In the genomic region with DNA sequence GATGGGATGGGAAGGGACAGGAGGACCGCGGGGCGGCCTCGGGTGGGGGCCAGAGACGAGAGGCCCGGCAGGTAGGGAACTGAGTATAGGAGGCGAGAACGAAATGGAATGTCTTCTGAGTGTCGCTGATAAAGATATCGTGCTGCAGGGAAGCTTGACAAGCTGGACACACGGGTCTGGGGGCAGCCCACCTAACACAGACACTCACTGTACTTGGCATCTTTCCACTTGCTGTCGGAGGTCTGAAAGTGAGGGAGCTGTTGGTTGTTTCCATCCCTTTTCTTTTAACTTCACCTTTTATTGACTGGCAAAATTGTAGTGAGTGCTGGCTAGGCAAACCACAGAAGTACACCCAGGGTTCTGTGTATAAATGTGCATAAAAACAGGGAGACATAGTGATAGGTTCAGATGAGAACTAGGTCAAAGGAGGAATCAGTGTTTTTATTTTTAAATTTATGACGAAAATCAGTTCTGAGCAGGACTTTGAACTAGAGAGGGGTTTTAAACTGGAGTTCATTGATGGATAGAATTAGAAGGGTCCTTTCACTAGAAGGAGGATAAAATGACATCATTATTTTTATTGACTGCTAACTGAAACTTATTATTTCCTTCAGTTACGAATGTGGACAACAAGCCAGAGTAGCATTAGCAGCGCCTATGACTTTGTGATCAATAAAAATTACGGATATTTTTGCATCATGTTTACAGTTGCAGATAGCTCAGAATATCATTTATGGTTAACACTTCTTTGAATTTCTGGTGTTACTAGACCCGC, we compare ENCODE assay signal across 8 cellular contexts. TPM values are rescaled to one million over a fixed set of nuclear protein-coding genes. Genes with fewer than 3 reads are reported as not detected.
DNase-seq lines count a peak whose midpoint lies in the region; ATAC-seq and TF ChIP-seq lines count a peak whose summit lies in the region.

No MANE protein-coding gene starts in this region.

- 12 to 14% (median 14%) methylated on average over 17 of the region's 17 CpGs for WGBS in adrenal gland, 4 donors

- H3K27me3 Mint-ChIP-seq in CD8-positive, alpha-beta memory T cell, result peaks cover under 1 to 3% of the 10 kb centered on the region in 2 donors
- no peaks in the 10 kb centered on the region for H3K27me3 Mint-ChIP-seq in IgD-negative memory B cell

- POLR2A ChIA-PET in CD8-positive, alpha-beta memory T cell (lab: Charles Lee), result interaction anchor here (1.1 to 4.3 kb wide), 2 partner anchors 21 to 25 kb away, joined by 3 to 47 read pairs; partner anchors contain the start of gene HSPA5

- CTCF ChIA-PET in CD8-positive, alpha-beta memory T cell (lab: Charles Lee), result interaction anchor here (2.0 to 2.9 kb wide), 2 partner anchors 16 to 21 kb away, joined by 8 to 18 read pairs; partner anchors contain the start of gene HSPA5

- no peaks in the 10 kb centered on the region for H3K27me3 ChIP-seq in CD8-positive, alpha-beta memory T cell (ENCODE audit: insufficient read depth, low read length, poor library complexity, severe bottlenecking)
- H3K27me3 ChIP-seq in adrenal gland (no peaks in the 10 kb centered on the region), kidney epithelial cell (ENCODE audit: control insufficient read depth, insufficient read depth, low read length) (no peaks in the 10 kb centered on the region), subcutaneous abdominal adipose tissue (ENCODE audit: control insufficient read depth in 5 of 5, insufficient read depth in 4 of 5, low read length in 5 of 5) (no peaks in the 10 kb centered on the region)

- peaks cover 0 to 32% (median 4%) of the 10 kb centered on the region in 3 donors for H3K36me3 Mint-ChIP-seq in CD8-positive, alpha-beta memory T cell
- peaks cover 6% of the 10 kb centered on the region for H3K36me3 Mint-ChIP-seq in IgD-negative memory B cell

- peak overlapping the region; percentile 49 for H3K27ac ChIP-seq in CD8-positive, alpha-beta memory T cell (ENCODE audit: low read depth, low read length)
- H3K27ac ChIP-seq in adrenal gland (peak overlapping the region in 4 of 5 donors; percentile 70 to 93 (median 77)), subcutaneous abdominal adipose tissue (ENCODE audit: low read depth, low read length) (peak overlapping the region; percentile 88)

- peak in 2 of 5 donors; percentile 18 to 31 for DNase-seq in CD8-positive, alpha-beta memory T cell
- DNase-seq in adrenal gland, result peak in 1 of 7 donors; percentile 47
- no peak for DNase-seq in kidney epithelial cell (ENCODE audit: low read depth)
- no peak for DNase-seq in DMS153 treated with DMSO at 0.1 percent for 48 hours (lab: John Stamatoyannopoulos, UW; ENCODE audit: unreplicated experiment)

- TF ChIP-seq CTCF in adrenal gland (IDR thresholded peaks at IDR 0.05) (no peak), kidney epithelial cell (IDR thresholded peaks at IDR 0.05; ENCODE audit: insufficient read depth, low read length, poor library complexity, severe bottlenecking) (no peak)

- peak overlapping the region; percentile 82 to 97 (median 95) for H3K9ac ChIP-seq in subcutaneous abdominal adipose tissue (ENCODE audit: low read length in 5 of 5)

- no peaks in the 10 kb centered on the region for H3K9me3 ChIP-seq in CD8-positive, alpha-beta memory T cell (ENCODE audit: low read length)
- H3K9me3 ChIP-seq in adrenal gland (replicated peaks in 1 of 3) (no peaks in the 10 kb centered on the region), subcutaneous abdominal adipose tissue (ENCODE audit: control insufficient read depth in 5 of 5, low read length in 5 of 5) (no peaks in the 10 kb centered on the region)

- peak in 1 of 2 donors; percentile 23 for TF ChIP-seq POLR2A in adrenal gland (IDR thresholded peaks at IDR 0.05)

- H3K4me3 ChIP-seq in CD8-positive, alpha-beta memory T cell (ENCODE audit: low read length), result peak overlapping the region; percentile 71
- H3K4me3 ChIP-seq in adrenal gland, result peak overlapping the region; percentile 66 to 97 (median 89)
- peak overlapping the region; percentile 95 for H3K4me3 ChIP-seq in kidney epithelial cell (ENCODE audit: low read depth, low read length)
- peak overlapping the region; percentile 83 to 96 (median 93) for H3K4me3 ChIP-seq in subcutaneous abdominal adipose tissue (ENCODE audit: low read depth in 1 of 5, low read length in 5 of 5)

- H3K4me3 Mint-ChIP-seq in CD8-positive, alpha-beta memory T cell, result peak overlapping the region; percentile 95 to 99 (median 98)
- H3K4me3 Mint-ChIP-seq in IgD-negative memory B cell, result peak overlapping the region; percentile 91 to 100 (median 96)

- peak; percentile 14 for ATAC-seq in GM19397 (IDR thresholded peaks at IDR 0.05; ENCODE audit: unreplicated experiment)
- ATAC-seq in HG02642 (IDR thresholded peaks at IDR 0.05; ENCODE audit: poor library complexity, unreplicated experiment), result no peak

- peaks cover 32% of the 10 kb centered on the region for H3K4me1 ChIP-seq in CD8-positive, alpha-beta memory T cell (ENCODE audit: insufficient read depth, low read length)
- peaks cover 15 to 20% of the 10 kb centered on the region in 2 donors for H3K4me1 ChIP-seq in adrenal gland (replicated peaks in 1 of 2)
- peaks cover 0 to 19% (median 16%) of the 10 kb centered on the region in 5 donors for H3K4me1 ChIP-seq in subcutaneous abdominal adipose tissue (ENCODE audit: control insufficient read depth in 5 of 5, insufficient read depth in 5 of 5, low read length in 5 of 5)

- peak overlapping the region; percentile 72 to 99 (median 90) for H3K27ac Mint-ChIP-seq in CD8-positive, alpha-beta memory T cell
- peak overlapping the region; percentile 96 to 100 (median 96) for H3K27ac Mint-ChIP-seq in IgD-negative memory B cell

- peaks cover 37 to 53% (median 46%) of the 10 kb centered on the region in 3 donors for H3K4me1 Mint-ChIP-seq in CD8-positive, alpha-beta memory T cell
- peaks cover 29 to 30% (median 30%) of the 10 kb centered on the region in 3 donors for H3K4me1 Mint-ChIP-seq in IgD-negative memory B cell

- no peaks in the 10 kb centered on the region for H3K36me3 ChIP-seq in CD8-positive, alpha-beta memory T cell (ENCODE audit: insufficient read depth, low read length)
- H3K36me3 ChIP-seq in adrenal gland (replicated peaks in 1 of 2) (no peaks in the 10 kb centered on the region), kidney epithelial cell (ENCODE audit: control insufficient read depth, insufficient read depth, low read length) (no peaks in the 10 kb centered on the region), subcutaneous abdominal adipose tissue (ENCODE audit: control insufficient read depth in 5 of 5, insufficient read depth in 5 of 5, low read length in 5 of 5) (peaks cover 0 to 9% (median 3%) of the 10 kb centered on the region in 5 donors)

- no peaks in the 10 kb centered on the region for H3K9me3 Mint-ChIP-seq in CD8-positive, alpha-beta memory T cell
- peaks cover 0 to 8% (median 0%) of the 10 kb centered on the region in 3 donors for H3K9me3 Mint-ChIP-seq in IgD-negative memory B cell

- intact Hi-C loops in adrenal gland (cut with DNase I), result no loop called here

RNA-seq across cellular contexts. Expression of gene GAPVD1, which starts 0.8 kb away (rescaled TPM):
- total RNA-seq in CD8-positive, alpha-beta memory T cell, result 10 to 100 TPM; 42.7 to 44.8 TPM
- polyA plus RNA-seq in CD8-positive, alpha-beta memory T cell, result 55.4 TPM
- 33.7 TPM for polyA plus RNA-seq in IgD-negative memory B cell
- total RNA-seq in adrenal gland, result 10 to 100 TPM; 27.9 to 63.1 (median 41.3) TPM
- 10 to 100 TPM in 1 of 3 donors, 1 to 10 TPM in 2; 7.1 to 25.5 (median 9.6) TPM for polyA plus RNA-seq in adrenal gland
- total RNA-seq in kidney epithelial cell, result 30.4 and 36.7 TPM in 2 replicates

RNA-seq across cellular contexts. Expression of gene HSPA5, which starts 21.3 kb away (rescaled TPM):
- total RNA-seq in CD8-positive, alpha-beta memory T cell, result 100 to 1,000 TPM; 229 to 237 TPM
- polyA plus RNA-seq in CD8-positive, alpha-beta memory T cell, result 251 TPM
- 147 TPM for polyA plus RNA-seq in IgD-negative memory B cell
- 100 to 1,000 TPM in 5 of 8 donors, 10 to 100 TPM in 3; 62.7 to 551 (median 133) TPM for total RNA-seq in adrenal gland
- 100 to 1,000 TPM in 1 of 3 donors, 10 to 100 TPM in 2; 30.0 to 677 (median 40.6) TPM for polyA plus RNA-seq in adrenal gland
- total RNA-seq in kidney epithelial cell, result 387 and 410 TPM in 2 replicates
